ENCODE assay signal across 32 cellular contexts in the genomic region with DNA sequence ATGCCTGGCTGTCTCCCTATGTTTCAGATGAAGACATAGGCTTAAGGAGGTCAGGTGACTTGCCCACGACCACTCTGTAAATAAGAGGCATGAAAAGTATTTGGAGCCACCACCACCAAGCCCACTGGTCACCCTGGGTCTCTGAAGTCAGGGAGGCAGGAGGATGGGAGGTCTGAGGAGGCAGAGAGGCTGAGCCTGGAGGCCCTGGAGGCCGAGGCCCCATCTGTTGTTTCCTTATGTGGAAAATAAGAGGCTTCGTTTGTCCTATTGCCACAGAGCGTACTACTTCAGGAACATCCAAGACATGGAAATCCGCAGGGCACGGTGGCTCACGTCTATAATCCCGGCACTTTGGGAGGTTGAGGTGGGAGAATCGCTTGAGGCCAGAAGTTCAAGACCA. TPM values are rescaled to one million over a fixed set of nuclear protein-coding genes. Genes with fewer than 3 reads are reported as not detected.
"Had no signal": no experiment of that assay in that cellular context is flagged by ENCODE, and none has a peak within 500 bp of the region (broad histone marks: within the 10 kb centered on the region; RNA-seq: fewer than 3 reads in every experiment).

No MANE protein-coding gene starts in this region.

- H3K4me3 Mint-ChIP-seq: naive thymus-derived CD8-positive, alpha-beta T cell; natural killer cell treated with Interleukin-12 subunit alpha and Interleukin-12 subunit beta and Interleukin-15 and Interleukin-18, amount 100 ng/mL, for 72 hours; stimulated activated effector memory CD8-positive, alpha-beta T cell treated with anti-CD3 and anti-CD28 coated beads, Interleukin-12 subunit alpha, Interleukin-12 subunit beta, amount 100 ng/mL, for 72 hours; stimulated activated naive B cell treated with anti-CD40 and anti-IgM and Interleukin-4, amounts not matched to agents 10 μg/mL and 1 μg/mL and 100 μg/mL, for 72 hours; stimulated activated naive CD8-positive, alpha-beta T cell treated with anti-CD3 and anti-CD28 coated beads, Interleukin-15, Interleukin-2, amounts not matched to agents 100 ng/mL and 50 ng/mL, for 24 hours had no signal

- H2AFZ ChIP-seq: parathyroid adenoma had no signal

- H3K9ac ChIP-seq: parathyroid adenoma had no signal

- H3K9me3 Mint-ChIP-seq: naive B cell; naive thymus-derived CD8-positive, alpha-beta T cell; natural killer cell treated with Interleukin-12 subunit alpha and Interleukin-12 subunit beta and Interleukin-15 and Interleukin-18, amount 100 ng/mL, for 72 hours; stimulated activated effector memory CD8-positive, alpha-beta T cell treated with anti-CD3 and anti-CD28 coated beads, Interleukin-12 subunit alpha, Interleukin-12 subunit beta, amount 100 ng/mL, for 72 hours; stimulated activated naive B cell treated with anti-CD40 and anti-IgM and Interleukin-4, amounts not matched to agents 10 μg/mL and 1 μg/mL and 100 μg/mL, for 72 hours; stimulated activated naive CD8-positive, alpha-beta T cell treated with anti-CD3 and anti-CD28 coated beads, Interleukin-15, Interleukin-2, amounts not matched to agents 100 ng/mL and 50 ng/mL, for 24 hours had no signal

- H3K79me2 ChIP-seq: parathyroid adenoma had no signal

- DNase-seq: naive B cell; occipital lobe; ovary; psoas muscle; right cardiac atrium; small intestine; stimulated activated CD4-positive, alpha-beta T cell treated with anti-CD3 and anti-CD28 coated beads, Interleukin-15, amount 100 ng/mL, for 24 hours; stimulated activated CD4-positive, alpha-beta T cell treated with anti-CD3 and anti-CD28 coated beads, Interleukin-2, amount 100 ng/mL, for 24 hours; stimulated activated CD4-positive, alpha-beta T cell treated with anti-CD3 and anti-CD28 coated beads, Interleukin-2, amount 100 ng/mL, for 48 hours; stimulated activated CD4-positive, alpha-beta T cell treated with anti-CD3 and anti-CD28 coated beads, Interleukin-4, amount 100 ng/mL, for 24 hours; stimulated activated naive B cell treated with anti-CD40 and anti-IgM and Interleukin-4, amounts not matched to agents 10 μg/mL and 1 μg/mL and 100 μg/mL, for 72 hours; stimulated activated naive CD4-positive, alpha-beta T cell treated with Interleukin-2 at 50 U/mL for 16 hours; stomach; thyroid gland; upper lobe of left lung had no signal

- H3K27me3 ChIP-seq: ovary, stomach, thyroid gland, tibial nerve, upper lobe of left lung, vagina had no signal

- H3K36me3 Mint-ChIP-seq: naive B cell; naive thymus-derived CD8-positive, alpha-beta T cell; natural killer cell treated with Interleukin-12 subunit alpha and Interleukin-12 subunit beta and Interleukin-15 and Interleukin-18, amount 100 ng/mL, for 72 hours; stimulated activated effector memory CD8-positive, alpha-beta T cell treated with anti-CD3 and anti-CD28 coated beads, Interleukin-12 subunit alpha, Interleukin-12 subunit beta, amount 100 ng/mL, for 72 hours had no signal

- H3K27me3 Mint-ChIP-seq: naive thymus-derived CD8-positive, alpha-beta T cell; natural killer cell treated with Interleukin-12 subunit alpha and Interleukin-12 subunit beta and Interleukin-15 and Interleukin-18, amount 100 ng/mL, for 72 hours; progenitor cell of endocrine pancreas; stimulated activated naive B cell treated with anti-CD40 and anti-IgM and Interleukin-4, amounts not matched to agents 10 μg/mL and 1 μg/mL and 100 μg/mL, for 72 hours; stimulated activated naive CD8-positive, alpha-beta T cell treated with anti-CD3 and anti-CD28 coated beads, Interleukin-15, Interleukin-2, amounts not matched to agents 100 ng/mL and 50 ng/mL, for 24 hours had no signal

- H3K27ac Mint-ChIP-seq: naive B cell; naive thymus-derived CD8-positive, alpha-beta T cell; natural killer cell treated with Interleukin-12 subunit alpha and Interleukin-12 subunit beta and Interleukin-15 and Interleukin-18, amount 100 ng/mL, for 72 hours; progenitor cell of endocrine pancreas; stimulated activated effector memory CD8-positive, alpha-beta T cell treated with anti-CD3 and anti-CD28 coated beads, Interleukin-12 subunit alpha, Interleukin-12 subunit beta, amount 100 ng/mL, for 72 hours; stimulated activated naive B cell treated with anti-CD40 and anti-IgM and Interleukin-4, amounts not matched to agents 10 μg/mL and 1 μg/mL and 100 μg/mL, for 72 hours; stimulated activated naive CD8-positive, alpha-beta T cell treated with anti-CD3 and anti-CD28 coated beads, Interleukin-15, Interleukin-2, amounts not matched to agents 100 ng/mL and 50 ng/mL, for 24 hours had no signal

- H3K27ac ChIP-seq: ovary, parathyroid adenoma, psoas muscle, stomach, thoracic aorta, thyroid gland, tibial nerve, upper lobe of left lung, vagina had no signal

- FAIRE-seq: small intestine, urothelium cell line had no signal

- H3K4me3 ChIP-seq: ovary, psoas muscle, stomach, thoracic aorta, thyroid gland, tibial nerve, upper lobe of left lung, vagina had no signal

- H3K36me3 ChIP-seq: ovary, stomach, thoracic aorta, thyroid gland, tibial nerve, upper lobe of left lung, vagina had no signal

- H3K9me3 ChIP-seq: ovary, psoas muscle, stomach, thoracic aorta, thyroid gland, tibial nerve, upper lobe of left lung, vagina had no signal

- H3K4me1 ChIP-seq: parathyroid adenoma, psoas muscle, stomach, thyroid gland, tibial nerve, upper lobe of left lung, vagina had no signal

- ATAC-seq: naive thymus-derived CD8-positive, alpha-beta T cell; natural killer cell treated with Interleukin-12 subunit alpha and Interleukin-12 subunit beta and Interleukin-15 and Interleukin-18, amount 100 ng/mL, for 72 hours; psoas muscle; right cardiac atrium; sciatic nerve; stimulated activated effector memory CD8-positive, alpha-beta T cell treated with anti-CD3 and anti-CD28 coated beads, Interleukin-12 subunit alpha, Interleukin-12 subunit beta, amount 100 ng/mL, for 72 hours; stimulated activated naive B cell treated with anti-CD40 and anti-IgM and Interleukin-4, amounts not matched to agents 10 μg/mL and 1 μg/mL and 100 μg/mL, for 72 hours had no signal

- H3K4me1 Mint-ChIP-seq: naive B cell; stimulated activated effector memory CD8-positive, alpha-beta T cell treated with anti-CD3 and anti-CD28 coated beads, Interleukin-12 subunit alpha, Interleukin-12 subunit beta, amount 100 ng/mL, for 72 hours; stimulated activated naive B cell treated with anti-CD40 and anti-IgM and Interleukin-4, amounts not matched to agents 10 μg/mL and 1 μg/mL and 100 μg/mL, for 72 hours had no signal

RNA-seq across cellular contexts. Expression of a gene that starts 4.8 kb away (rescaled TPM):
- total RNA-seq: naive thymus-derived CD8-positive, alpha-beta T cell; natural killer cell treated with Interleukin-12 subunit alpha and Interleukin-12 subunit beta and Interleukin-15 and Interleukin-18, amount 100 ng/mL, for 72 hours; osteoblast; ovary; progenitor cell of endocrine pancreas; renal cortical epithelial cell; right cardiac atrium; sciatic nerve; skeletal muscle tissue; stomach; subcutaneous adipose tissue; thoracic aorta; thyroid gland; tibial nerve; upper lobe of left lung; ureter; vagina had no signal
- polyA plus RNA-seq: naive thymus-derived CD8-positive, alpha-beta T cell; neural cell; ovary; right cardiac atrium; small intestine; stomach had no signal
